1 cellular context compared by ENCODE assay signal in the genomic region with DNA sequence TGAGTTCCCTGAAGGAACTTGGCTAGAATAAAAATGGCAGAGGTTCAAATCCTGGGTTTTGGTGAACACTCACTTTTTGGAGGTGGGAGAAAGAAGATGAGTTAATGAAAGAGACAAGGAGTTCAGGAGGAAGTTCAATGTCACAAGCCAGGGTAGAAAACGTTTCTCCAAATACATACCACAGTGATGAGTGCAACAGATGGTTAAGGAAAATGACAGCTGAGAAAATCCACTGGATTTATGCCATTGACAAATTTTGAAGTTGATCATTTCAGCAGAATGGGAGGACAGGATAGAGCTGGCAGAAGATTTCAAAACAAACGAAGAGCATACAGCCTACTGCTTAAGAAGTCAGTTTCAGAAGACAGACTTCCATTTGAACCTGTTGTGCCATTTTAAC.
TF ChIP-seq lines count a peak whose summit lies in the region.

No MANE protein-coding gene starts in this region.

TF ChIP-seq in SK-N-SH treated with all-trans-retinoic acid at 6 μM for 48 hours, 23 proteins besides CTCF, POLR2A, EP300 and RAD21 (continued from another document):
- TF ChIP-seq, protein P1, sequence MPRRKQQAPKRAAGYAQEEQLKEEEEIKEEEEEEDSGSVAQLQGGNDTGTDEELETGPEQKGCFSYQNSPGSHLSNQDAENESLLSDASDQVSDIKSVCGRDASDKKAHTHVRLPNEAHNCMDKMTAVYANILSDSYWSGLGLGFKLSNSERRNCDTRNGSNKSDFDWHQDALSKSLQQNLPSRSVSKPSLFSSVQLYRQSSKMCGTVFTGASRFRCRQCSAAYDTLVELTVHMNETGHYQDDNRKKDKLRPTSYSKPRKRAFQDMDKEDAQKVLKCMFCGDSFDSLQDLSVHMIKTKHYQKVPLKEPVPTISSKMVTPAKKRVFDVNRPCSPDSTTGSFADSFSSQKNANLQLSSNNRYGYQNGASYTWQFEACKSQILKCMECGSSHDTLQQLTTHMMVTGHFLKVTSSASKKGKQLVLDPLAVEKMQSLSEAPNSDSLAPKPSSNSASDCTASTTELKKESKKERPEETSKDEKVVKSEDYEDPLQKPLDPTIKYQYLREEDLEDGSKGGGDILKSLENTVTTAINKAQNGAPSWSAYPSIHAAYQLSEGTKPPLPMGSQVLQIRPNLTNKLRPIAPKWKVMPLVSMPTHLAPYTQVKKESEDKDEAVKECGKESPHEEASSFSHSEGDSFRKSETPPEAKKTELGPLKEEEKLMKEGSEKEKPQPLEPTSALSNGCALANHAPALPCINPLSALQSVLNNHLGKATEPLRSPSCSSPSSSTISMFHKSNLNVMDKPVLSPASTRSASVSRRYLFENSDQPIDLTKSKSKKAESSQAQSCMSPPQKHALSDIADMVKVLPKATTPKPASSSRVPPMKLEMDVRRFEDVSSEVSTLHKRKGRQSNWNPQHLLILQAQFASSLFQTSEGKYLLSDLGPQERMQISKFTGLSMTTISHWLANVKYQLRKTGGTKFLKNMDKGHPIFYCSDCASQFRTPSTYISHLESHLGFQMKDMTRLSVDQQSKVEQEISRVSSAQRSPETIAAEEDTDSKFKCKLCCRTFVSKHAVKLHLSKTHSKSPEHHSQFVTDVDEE (CRISPR knock-in tag; IDR thresholded peaks at IDR 0.05), result no peak
- no peak for TF ChIP-seq PPARA (CRISPR knock-in tag; IDR thresholded peaks at IDR 0.05; ENCODE audit: borderline replicate concordance)
- no peak for TF ChIP-seq TOX (CRISPR knock-in tag; IDR thresholded peaks at IDR 0.05; ENCODE audit: borderline replicate concordance)
- TF ChIP-seq ZNF70 (CRISPR knock-in tag; IDR thresholded peaks at IDR 0.05), result no peak
- no peak for TF ChIP-seq GLIS3 (CRISPR knock-in tag; IDR thresholded peaks at IDR 0.05)
- no peak for TF ChIP-seq ISL1 (CRISPR knock-in tag; IDR thresholded peaks at IDR 0.05)
- TF ChIP-seq ARNTL (CRISPR knock-in tag; IDR thresholded peaks at IDR 0.05; ENCODE audit: borderline replicate concordance, low read depth), result no peak
- TF ChIP-seq ZNF565 (CRISPR knock-in tag; conservative IDR thresholded peaks at IDR 0.05; ENCODE audit: low read depth), result no peak
- no peak for TF ChIP-seq ZFP30 (CRISPR knock-in tag; IDR thresholded peaks at IDR 0.05)
- TF ChIP-seq, protein P2, sequence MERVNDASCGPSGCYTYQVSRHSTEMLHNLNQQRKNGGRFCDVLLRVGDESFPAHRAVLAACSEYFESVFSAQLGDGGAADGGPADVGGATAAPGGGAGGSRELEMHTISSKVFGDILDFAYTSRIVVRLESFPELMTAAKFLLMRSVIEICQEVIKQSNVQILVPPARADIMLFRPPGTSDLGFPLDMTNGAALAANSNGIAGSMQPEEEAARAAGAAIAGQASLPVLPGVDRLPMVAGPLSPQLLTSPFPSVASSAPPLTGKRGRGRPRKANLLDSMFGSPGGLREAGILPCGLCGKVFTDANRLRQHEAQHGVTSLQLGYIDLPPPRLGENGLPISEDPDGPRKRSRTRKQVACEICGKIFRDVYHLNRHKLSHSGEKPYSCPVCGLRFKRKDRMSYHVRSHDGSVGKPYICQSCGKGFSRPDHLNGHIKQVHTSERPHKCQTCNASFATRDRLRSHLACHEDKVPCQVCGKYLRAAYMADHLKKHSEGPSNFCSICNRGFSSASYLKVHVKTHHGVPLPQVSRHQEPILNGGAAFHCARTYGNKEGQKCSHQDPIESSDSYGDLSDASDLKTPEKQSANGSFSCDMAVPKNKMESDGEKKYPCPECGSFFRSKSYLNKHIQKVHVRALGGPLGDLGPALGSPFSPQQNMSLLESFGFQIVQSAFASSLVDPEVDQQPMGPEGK (CRISPR knock-in tag; IDR thresholded peaks at IDR 0.05; ENCODE audit: borderline replicate concordance), result no peak
- no peak for TF ChIP-seq POU6F1 (CRISPR knock-in tag; IDR thresholded peaks at IDR 0.05; ENCODE audit: borderline replicate concordance, low read depth)
